In genomic region chr1:247113094-247113497, GRCh38 we compare ENCODE assay signal across 1 cellular context.
TF ChIP-seq lines count a peak whose summit lies in the region.

No MANE protein-coding gene starts in this region.

TF ChIP-seq in HepG2, 621 proteins besides CTCF, POLR2A, EP300 and RAD21 (continued from another document and continues in another):
- TF ChIP-seq, protein P1, sequence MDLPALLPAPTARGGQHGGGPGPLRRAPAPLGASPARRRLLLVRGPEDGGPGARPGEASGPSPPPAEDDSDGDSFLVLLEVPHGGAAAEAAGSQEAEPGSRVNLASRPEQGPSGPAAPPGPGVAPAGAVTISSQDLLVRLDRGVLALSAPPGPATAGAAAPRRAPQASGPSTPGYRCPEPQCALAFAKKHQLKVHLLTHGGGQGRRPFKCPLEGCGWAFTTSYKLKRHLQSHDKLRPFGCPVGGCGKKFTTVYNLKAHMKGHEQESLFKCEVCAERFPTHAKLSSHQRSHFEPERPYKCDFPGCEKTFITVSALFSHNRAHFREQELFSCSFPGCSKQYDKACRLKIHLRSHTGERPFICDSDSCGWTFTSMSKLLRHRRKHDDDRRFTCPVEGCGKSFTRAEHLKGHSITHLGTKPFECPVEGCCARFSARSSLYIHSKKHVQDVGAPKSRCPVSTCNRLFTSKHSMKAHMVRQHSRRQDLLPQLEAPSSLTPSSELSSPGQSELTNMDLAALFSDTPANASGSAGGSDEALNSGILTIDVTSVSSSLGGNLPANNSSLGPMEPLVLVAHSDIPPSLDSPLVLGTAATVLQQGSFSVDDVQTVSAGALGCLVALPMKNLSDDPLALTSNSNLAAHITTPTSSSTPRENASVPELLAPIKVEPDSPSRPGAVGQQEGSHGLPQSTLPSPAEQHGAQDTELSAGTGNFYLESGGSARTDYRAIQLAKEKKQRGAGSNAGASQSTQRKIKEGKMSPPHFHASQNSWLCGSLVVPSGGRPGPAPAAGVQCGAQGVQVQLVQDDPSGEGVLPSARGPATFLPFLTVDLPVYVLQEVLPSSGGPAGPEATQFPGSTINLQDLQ (CRISPR knock-in tag; IDR thresholded peaks at IDR 0.05), result no peak
- TF ChIP-seq ZNF496 (CRISPR knock-in tag; IDR thresholded peaks at IDR 0.05; ENCODE audit: insufficient replicate concordance) (no peak), ZNF816 (CRISPR knock-in tag; IDR thresholded peaks at IDR 0.05; ENCODE audit: borderline replicate concordance) (no peak), ZSCAN22 (CRISPR knock-in tag; IDR thresholded peaks at IDR 0.05) (no peak), EEA1 (CRISPR knock-in tag; IDR thresholded peaks at IDR 0.05; ENCODE audit: borderline replicate concordance) (no peak), CEBPG (CRISPR knock-in tag; IDR thresholded peaks at IDR 0.05) (peak; percentile 30), SMAD3 (CRISPR knock-in tag; IDR thresholded peaks at IDR 0.05) (no peak), ZNF251 (CRISPR knock-in tag; IDR thresholded peaks at IDR 0.05) (no peak), TERF1 (CRISPR knock-in tag; IDR thresholded peaks at IDR 0.05) (no peak), ZHX2 (IDR thresholded peaks at IDR 0.05; ENCODE audit: low read depth) (no peak), ZHX2 (CRISPR knock-in tag; IDR thresholded peaks at IDR 0.05; ENCODE audit: borderline replicate concordance) (no peak), CHD2 (IDR thresholded peaks at IDR 0.05; ENCODE audit: low read depth, low read length) (no peak), HIVEP1 (CRISPR knock-in tag; IDR thresholded peaks at IDR 0.05) (no peak), HOXA7 (CRISPR knock-in tag; IDR thresholded peaks at IDR 0.05) (no peak), ATF7-NPFF (CRISPR knock-in tag; IDR thresholded peaks at IDR 0.05; ENCODE audit: low read depth) (no peak), HNRNPL (IDR thresholded peaks at IDR 0.05; ENCODE audit: low read depth, low read length) (no peak), HMGA1 (CRISPR knock-in tag; conservative IDR thresholded peaks at IDR 0.05) (no peak), ZNF768 (CRISPR knock-in tag; IDR thresholded peaks at IDR 0.05) (peak; percentile 87), MAF1 (CRISPR knock-in tag; IDR thresholded peaks at IDR 0.05; ENCODE audit: borderline replicate concordance) (no peak), SMYD3 (CRISPR knock-in tag; IDR thresholded peaks at IDR 0.05) (no peak), NFE2 (CRISPR knock-in tag; IDR thresholded peaks at IDR 0.05) (no peak), ZNF724P (CRISPR knock-in tag; IDR thresholded peaks at IDR 0.05; ENCODE audit: borderline replicate concordance) (no peak), ZNF232 (CRISPR knock-in tag; IDR thresholded peaks at IDR 0.05; ENCODE audit: borderline replicate concordance) (no peak), TCF12 (IDR thresholded peaks at IDR 0.05) (no peak), TCF12 (CRISPR knock-in tag; IDR thresholded peaks at IDR 0.05) (no peak), MAFF (IDR thresholded peaks at IDR 0.05; ENCODE audit: low read depth, low read length) (no peak), POLR2G (IDR thresholded peaks at IDR 0.05; ENCODE audit: low read depth, low read length) (0 out of 2 replicates have a peak, but pooled peaks have one; percentile 40), ZNF501 (CRISPR knock-in tag; IDR thresholded peaks at IDR 0.05) (peak; percentile 68; the same call in 1 of the 2 replicates), RFX5 (IDR thresholded peaks at IDR 0.05; ENCODE audit: low read depth, low read length) (no peak), RBM22 (optimal IDR thresholded peaks at IDR 0.05; ENCODE audit: low read length) (no peak), TCF7 (IDR thresholded peaks at IDR 0.05; ENCODE audit: low read depth) (no peak), ERF (CRISPR knock-in tag; IDR thresholded peaks at IDR 0.05) (peak; percentile 39; the same call in 1 of the 2 replicates), ZNF558 (CRISPR knock-in tag; IDR thresholded peaks at IDR 0.05; ENCODE audit: borderline replicate concordance) (no peak), KLF9 (CRISPR knock-in tag; IDR thresholded peaks at IDR 0.05; ENCODE audit: low read depth) (no peak), ZNF788 (CRISPR knock-in tag; IDR thresholded peaks at IDR 0.05; ENCODE audit: borderline replicate concordance) (no peak), ZNF614 (CRISPR knock-in tag; IDR thresholded peaks at IDR 0.05; ENCODE audit: borderline replicate concordance) (no peak), CBX5 (CRISPR knock-in tag; IDR thresholded peaks at IDR 0.05; ENCODE audit: borderline replicate concordance) (peak; percentile 36; the same call in 1 of the 2 replicates), REPIN1 (CRISPR knock-in tag; IDR thresholded peaks at IDR 0.05; ENCODE audit: borderline replicate concordance, low read depth) (peak; percentile 31; the same call in 1 of the 2 replicates), ZBTB1 (CRISPR knock-in tag; IDR thresholded peaks at IDR 0.05; ENCODE audit: borderline replicate concordance) (no peak), KDM3A (CRISPR knock-in tag; IDR thresholded peaks at IDR 0.05; ENCODE audit: low read depth) (no peak), SNRNP70 (IDR thresholded peaks at IDR 0.05; ENCODE audit: low read depth, low read length) (no peak), THAP9 (CRISPR knock-in tag; IDR thresholded peaks at IDR 0.05; ENCODE audit: borderline replicate concordance) (no peak), NFRKB (IDR thresholded peaks at IDR 0.05) (no peak), ADNP (CRISPR knock-in tag; IDR thresholded peaks at IDR 0.05) (no peak), ZBTB3 (CRISPR knock-in tag; IDR thresholded peaks at IDR 0.05; ENCODE audit: borderline replicate concordance, low read depth) (no peak), CC2D1A (CRISPR knock-in tag; IDR thresholded peaks at IDR 0.05) (no peak)
- TF ChIP-seq, protein P2, sequence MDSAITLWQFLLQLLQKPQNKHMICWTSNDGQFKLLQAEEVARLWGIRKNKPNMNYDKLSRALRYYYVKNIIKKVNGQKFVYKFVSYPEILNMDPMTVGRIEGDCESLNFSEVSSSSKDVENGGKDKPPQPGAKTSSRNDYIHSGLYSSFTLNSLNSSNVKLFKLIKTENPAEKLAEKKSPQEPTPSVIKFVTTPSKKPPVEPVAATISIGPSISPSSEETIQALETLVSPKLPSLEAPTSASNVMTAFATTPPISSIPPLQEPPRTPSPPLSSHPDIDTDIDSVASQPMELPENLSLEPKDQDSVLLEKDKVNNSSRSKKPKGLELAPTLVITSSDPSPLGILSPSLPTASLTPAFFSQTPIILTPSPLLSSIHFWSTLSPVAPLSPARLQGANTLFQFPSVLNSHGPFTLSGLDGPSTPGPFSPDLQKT (CRISPR knock-in tag; IDR thresholded peaks at IDR 0.05; ENCODE audit: borderline replicate concordance), result no peak
- TF ChIP-seq, protein P3, sequence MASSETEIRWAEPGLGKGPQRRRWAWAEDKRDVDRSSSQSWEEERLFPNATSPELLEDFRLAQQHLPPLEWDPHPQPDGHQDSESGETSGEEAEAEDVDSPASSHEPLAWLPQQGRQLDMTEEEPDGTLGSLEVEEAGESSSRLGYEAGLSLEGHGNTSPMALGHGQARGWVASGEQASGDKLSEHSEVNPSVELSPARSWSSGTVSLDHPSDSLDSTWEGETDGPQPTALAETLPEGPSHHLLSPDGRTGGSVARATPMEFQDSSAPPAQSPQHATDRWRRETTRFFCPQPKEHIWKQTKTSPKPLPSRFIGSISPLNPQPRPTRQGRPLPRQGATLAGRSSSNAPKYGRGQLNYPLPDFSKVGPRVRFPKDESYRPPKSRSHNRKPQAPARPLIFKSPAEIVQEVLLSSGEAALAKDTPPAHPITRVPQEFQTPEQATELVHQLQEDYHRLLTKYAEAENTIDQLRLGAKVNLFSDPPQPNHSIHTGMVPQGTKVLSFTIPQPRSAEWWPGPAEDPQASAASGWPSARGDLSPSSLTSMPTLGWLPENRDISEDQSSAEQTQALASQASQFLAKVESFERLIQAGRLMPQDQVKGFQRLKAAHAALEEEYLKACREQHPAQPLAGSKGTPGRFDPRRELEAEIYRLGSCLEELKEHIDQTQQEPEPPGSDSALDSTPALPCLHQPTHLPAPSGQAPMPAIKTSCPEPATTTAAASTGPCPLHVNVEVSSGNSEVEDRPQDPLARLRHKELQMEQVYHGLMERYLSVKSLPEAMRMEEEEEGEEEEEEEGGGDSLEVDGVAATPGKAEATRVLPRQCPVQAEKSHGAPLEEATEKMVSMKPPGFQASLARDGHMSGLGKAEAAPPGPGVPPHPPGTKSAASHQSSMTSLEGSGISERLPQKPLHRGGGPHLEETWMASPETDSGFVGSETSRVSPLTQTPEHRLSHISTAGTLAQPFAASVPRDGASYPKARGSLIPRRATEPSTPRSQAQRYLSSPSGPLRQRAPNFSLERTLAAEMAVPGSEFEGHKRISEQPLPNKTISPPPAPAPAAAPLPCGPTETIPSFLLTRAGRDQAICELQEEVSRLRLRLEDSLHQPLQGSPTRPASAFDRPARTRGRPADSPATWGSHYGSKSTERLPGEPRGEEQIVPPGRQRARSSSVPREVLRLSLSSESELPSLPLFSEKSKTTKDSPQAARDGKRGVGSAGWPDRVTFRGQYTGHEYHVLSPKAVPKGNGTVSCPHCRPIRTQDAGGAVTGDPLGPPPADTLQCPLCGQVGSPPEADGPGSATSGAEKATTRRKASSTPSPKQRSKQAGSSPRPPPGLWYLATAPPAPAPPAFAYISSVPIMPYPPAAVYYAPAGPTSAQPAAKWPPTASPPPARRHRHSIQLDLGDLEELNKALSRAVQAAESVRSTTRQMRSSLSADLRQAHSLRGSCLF (CRISPR knock-in tag; IDR thresholded peaks at IDR 0.05; ENCODE audit: borderline replicate concordance), result no peak
